In genomic region chr13:20390526-20391175, GRCh38 we compare ENCODE assay signal across 16 cellular contexts.
A peak's percentile ranks its signal among the peaks of the same experiment; 100 is the strongest.
DNase-seq lines count a peak whose midpoint lies in the region; ATAC-seq and TF ChIP-seq lines count a peak whose summit lies in the region.
"Had no signal": no experiment of that assay in that cellular context is flagged by ENCODE, and none has a peak within 500 bp of the region (broad histone marks: within the 10 kb centered on the region; RNA-seq: fewer than 3 reads in every experiment).

No MANE protein-coding gene starts in this region.

- no peaks in the 10 kb centered on the region for H3K9me3 ChIP-seq in transverse colon

- H3K27ac ChIP-seq in RWPE1 (peak overlapping the region; percentile 38; the same call in 1 of the 2 replicates), transverse colon (no peak overlapping the region)

- H3K36me3 ChIP-seq in transverse colon = no peaks in the 10 kb centered on the region

- H3K27me3 ChIP-seq in transverse colon = no peaks in the 10 kb centered on the region

- no peaks in the 10 kb centered on the region for H3K4me1 ChIP-seq in transverse colon

- DNase-seq in activated CD8-positive, alpha-beta memory T cell treated with anti-CD3 and anti-CD28 coated beads for 24 hours = peak; percentile 47
- no peak for DNase-seq in activated CD8-positive, alpha-beta memory T cell treated with anti-CD3 and anti-CD28 coated beads, Interleukin-2, amount 50 U/mL, for 48 hours
- DNase-seq in RWPE1 (ENCODE audit: low spot score) (no peak), iPS-NIHi11 (ENCODE audit: low spot score) (peak; percentile 42), posterior vena cava (ENCODE audit: low spot score) (peak; percentile 74), kidney glomerular epithelial cell (lab: John Stamatoyannopoulos, UW) (no peak), transverse colon (no peak)
- DNase-seq: CD4-positive, CD25-positive, alpha-beta regulatory T cell; IMR-90; NCI-H1105 treated with DMSO at 0.1 percent for 48 hours; NCI-H187; NCI-H69; NK-92 treated with Interleukin-12 subunit alpha and Interleukin-12 subunit beta, amount 100 ng/mL, for 24 hours; OCI-M1; RPMI8226 had no signal

- no peak overlapping the region for H3K4me3 ChIP-seq in transverse colon

- TF ChIP-seq CTCF in RWPE1 (conservative IDR thresholded peaks at IDR 0.05; ENCODE audit: low read depth) = no peak
- TF ChIP-seq CTCF in transverse colon (IDR thresholded peaks at IDR 0.05) = no peak

- TF ChIP-seq POLR2A in transverse colon (IDR thresholded peaks at IDR 0.05) = no peak

- in situ Hi-C loops in transverse colon (cut with MboI; ENCODE audit: low pct_ligation_motif_present in 1 of 4, low pct_unique_long_range_greater_than_20kb in 1 of 4, low sequenced_read_pairs in 3 of 4) = no loop called here

- POLR2A ChIA-PET in RWPE1 (lab: Yijun Ruan, JAX; ENCODE audit: low non-redundant PET) = no interaction called here

- intact Hi-C loops in posterior vena cava (cut with DNase I) (no loop called here), transverse colon (cut with DNase I; ENCODE audit: low total_unique reads) (no loop called here)

- no peak for ATAC-seq in GM19395 (IDR thresholded peaks at IDR 0.05; ENCODE audit: unreplicated experiment)

- CTCF ChIA-PET in RWPE1 (lab: Yijun Ruan, JAX) = no interaction called here

- TF ChIP-seq EP300 in transverse colon (IDR thresholded peaks at IDR 0.05; ENCODE audit: low read depth) = no peak

- 91% methylated on average over 21 of the region's 26 CpGs; no CpG with 5 or more reads in 1 of the 2 donors for WGBS in transverse colon (ENCODE audit: low coverage in 1 of 2), 2 donors

Comparison
In these comparisons a context has a peak if more than half of its experiments do, and no peak if none do; other contexts are left out.
1. DNase-seq: peak in activated CD8-positive, alpha-beta memory T cell treated with anti-CD3 and anti-CD28 coated beads for 24 hours (single experiment), iPS-NIHi11 (single experiment) and posterior vena cava (single experiment); none in activated CD8-positive, alpha-beta memory T cell treated with anti-CD3 and anti-CD28 coated beads, Interleukin-2, amount 50 U/mL, for 48 hours (single experiment), RWPE1 (single experiment), kidney glomerular epithelial cell (single experiment) and transverse colon (single experiment).